ENCODE assay signal across 22 cellular contexts in the genomic region with DNA sequence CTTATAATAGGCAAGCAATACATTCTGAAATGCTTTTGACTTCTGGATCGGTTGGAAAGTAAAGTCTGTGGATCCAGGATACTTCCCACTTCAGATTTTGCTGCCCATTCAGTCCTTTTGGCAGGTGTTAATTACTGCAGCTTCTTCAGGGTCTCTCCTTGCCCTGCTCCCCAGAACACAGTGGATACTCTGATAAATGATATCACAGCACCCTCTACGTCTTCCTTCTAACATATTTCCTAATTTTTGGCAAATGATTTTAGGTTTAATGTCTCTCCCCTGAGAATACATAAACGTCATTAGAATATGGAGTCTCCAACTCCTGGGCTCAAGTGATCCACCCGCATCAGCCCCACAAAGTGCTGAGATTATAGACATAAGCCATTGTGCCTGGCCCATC.
DNase-seq lines count a peak whose midpoint lies in the region; ATAC-seq and TF ChIP-seq lines count a peak whose summit lies in the region.
"Had no signal": no experiment of that assay in that cellular context is flagged by ENCODE, and none has a peak within 500 bp of the region (broad histone marks: within the 10 kb centered on the region; RNA-seq: fewer than 3 reads in every experiment).

No MANE protein-coding gene starts in this region.

- TF ChIP-seq CTCF in LNCaP clone FGC (IDR thresholded peaks at IDR 0.05; ENCODE audit: control insufficient read depth, extremely low read depth, insufficient read depth), result 0 out of 2 replicates have a peak, but pooled peaks have one; percentile 7
- TF ChIP-seq CTCF in choroid plexus epithelial cell (conservative IDR thresholded peaks at IDR 0.05; ENCODE audit: low read depth, low read length), result peak; percentile 31
- no peak for TF ChIP-seq CTCF in heart right ventricle (IDR thresholded peaks at IDR 0.05)

- no peak overlapping the region for H3K27ac ChIP-seq in heart right ventricle
- H3K27ac ChIP-seq: 22Rv1, SJCRH30 had no signal

- DNase-seq in DMS 273 (lab: John Stamatoyannopoulos, UW; ENCODE audit: unreplicated experiment) (peak; percentile 7), DMS 273 treated with DMSO at 0.1 percent for 48 hours (lab: John Stamatoyannopoulos, UW) (no peak), NCI-H446 treated with DMSO at 0.1 percent for 48 hours (lab: John Stamatoyannopoulos, UW) (peak; percentile 7), NCI-H446 (lab: John Stamatoyannopoulos, UW) (no peak), LNCaP clone FGC (ENCODE audit: low read depth) (no peak), choroid plexus epithelial cell (ENCODE audit: low read depth) (peak; percentile 24), heart right ventricle (no peak), NCI-H226 (no peak)
- DNase-seq: Calu3, KBM-7, MG63, NCI-H187, NCI-H2081 treated with DMSO at 0.1 percent for 48 hours, NCI-H2227 treated with DMSO at 0.1 percent for 48 hours, NCI-H526, PC-3, T-cell had no signal

- H3K36me3 ChIP-seq in heart right ventricle, result no peaks in the 10 kb centered on the region
- H3K36me3 ChIP-seq: HAP-1, MG63, SJCRH30 had no signal

- no peaks in the 10 kb centered on the region for H3K4me1 ChIP-seq in heart right ventricle
- H3K4me1 ChIP-seq: HAP-1, SJCRH30 had no signal

- ATAC-seq in heart right ventricle, result no peak
- ATAC-seq: GM23338, PC-3, Right ventricle myocardium inferior, T-cell had no signal

- H3K27me3 ChIP-seq in heart right ventricle, result peaks cover 0 to 16% (median 3%) of the 10 kb centered on the region in 7 donors
- H3K27me3 ChIP-seq: MG63, SJCRH30 had no signal

- peaks cover 0 to 5% (median 0%) of the 10 kb centered on the region in 11 donors for H3K9me3 ChIP-seq in heart right ventricle
- H3K9me3 ChIP-seq: HAP-1, MG63, SJCRH30 had no signal

- 59 to 63% methylated on average over 4 of the region's 4 CpGs for WGBS in heart right ventricle, 2 donors

- intact Hi-C loops in heart right ventricle (cut with DNase I), result no loop called here

- no peak overlapping the region for H3K4me3 ChIP-seq in LNCaP clone FGC (ENCODE audit: low read depth, low read length)
- H3K4me3 ChIP-seq in choroid plexus epithelial cell (ENCODE audit: low read depth, low read length), result no peak overlapping the region
- no peak overlapping the region for H3K4me3 ChIP-seq in heart right ventricle
- H3K4me3 ChIP-seq: GM23338, HAP-1, MG63, SJCRH30 had no signal

Comparison
In these comparisons a context has a peak if more than half of its experiments do, and no peak if none do; other contexts are left out.
1. DNase-seq: peak in DMS 273 (single experiment), NCI-H446 treated with DMSO at 0.1 percent for 48 hours (single experiment) and choroid plexus epithelial cell (single experiment); none in DMS 273 treated with DMSO at 0.1 percent for 48 hours (single experiment), NCI-H446 (0 of 2), LNCaP clone FGC (single experiment), heart right ventricle (0 of 2) and NCI-H226 (single experiment).
2. CTCF ChIP-seq: peak in LNCaP clone FGC (single experiment) and choroid plexus epithelial cell (single experiment); none in heart right ventricle (0 of 9).